Comparison of ENCODE assay signal across 17 cellular contexts in the genomic region with DNA sequence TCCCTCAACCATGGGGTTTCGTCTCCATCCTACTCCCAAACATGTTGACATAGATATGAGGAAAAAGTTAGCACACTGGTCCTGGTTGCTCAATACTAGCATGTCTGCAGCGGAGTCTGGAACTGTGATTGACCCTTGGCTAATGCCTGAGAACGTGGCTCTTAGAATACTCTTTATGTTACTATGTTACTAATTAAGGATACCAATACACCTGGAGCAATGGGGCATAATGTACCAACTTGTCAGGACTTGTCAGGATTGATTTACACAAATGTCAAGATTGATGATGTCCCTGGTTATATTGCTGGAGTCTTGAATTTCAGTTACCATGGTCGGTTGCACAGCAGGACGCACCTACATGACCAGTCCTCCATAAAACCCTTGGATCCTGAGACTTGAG.
DNase-seq lines count a peak whose midpoint lies in the region; ATAC-seq and TF ChIP-seq lines count a peak whose summit lies in the region.
"Had no signal": no experiment of that assay in that cellular context is flagged by ENCODE, and none has a peak within 500 bp of the region (broad histone marks: within the 10 kb centered on the region; RNA-seq: fewer than 3 reads in every experiment).

No MANE protein-coding gene starts in this region.

- peak; percentile 1 for ATAC-seq in HG03558 (IDR thresholded peaks at IDR 0.05; ENCODE audit: extremely low read depth, unreplicated experiment)
- ATAC-seq in GM18517 (IDR thresholded peaks at IDR 0.05; ENCODE audit: unreplicated experiment), result no peak

- peak; percentile 11 for DNase-seq in NCI-H2171 treated with DMSO at 0.1 percent for 48 hours (lab: John Stamatoyannopoulos, UW)
- no peak for DNase-seq in NCI-H2171 (lab: John Stamatoyannopoulos, UW)
- peak; percentile 6 for DNase-seq in retinal pigment epithelial cell (ENCODE audit: low read depth)
- no peak for DNase-seq in NCI-H2081 treated with DMSO at 0.1 percent for 48 hours (lab: John Stamatoyannopoulos, UW)
- no peak for DNase-seq in BE2C
- DNase-seq: activated CD4-positive, alpha-beta T cell treated with anti-CD3 and anti-CD28 coated beads, Interleukin-2, amount 50 U/mL, for 4 hours; amniotic stem cell; CD4-positive, CD25-positive, alpha-beta regulatory T cell; Karpas-422; NCI-H2029 treated with DMSO at 0.1 percent for 48 hours; SK-N-SH had no signal

- H3K36me3 ChIP-seq in SU-DHL-6 (ENCODE audit: low read length), result no peaks in the 10 kb centered on the region
- no peaks in the 10 kb centered on the region for H3K36me3 ChIP-seq in BE2C
- H3K36me3 ChIP-seq: neural progenitor cell, right atrium auricular region, suprapubic skin had no signal

- no peaks in the 10 kb centered on the region for H3K79me2 ChIP-seq in SU-DHL-6 (ENCODE audit: insufficient read depth, low read length)

- H3F3A ChIP-seq in SU-DHL-6 (ENCODE audit: insufficient read depth), result no peaks in the 10 kb centered on the region

- H3K9me3 ChIP-seq in SU-DHL-6 (ENCODE audit: insufficient read depth, low read length) (no peaks in the 10 kb centered on the region), BE2C (no peaks in the 10 kb centered on the region)
- H3K9me3 ChIP-seq: right atrium auricular region, SK-N-SH, suprapubic skin had no signal

- peak overlapping the region; percentile 59 for H2AFZ ChIP-seq in SU-DHL-6 (ENCODE audit: low read depth, low read length, severe bottlenecking)

- no peak overlapping the region for H3K4me3 ChIP-seq in SU-DHL-6 (ENCODE audit: insufficient read depth, low read length, poor library complexity, severe bottlenecking)
- no peak overlapping the region for H3K4me3 ChIP-seq in retinal pigment epithelial cell (ENCODE audit: low read length)
- H3K4me3 ChIP-seq in BE2C (ENCODE audit: low read depth, low read length), result no peak overlapping the region
- H3K4me3 ChIP-seq: neural progenitor cell, right atrium auricular region, suprapubic skin had no signal

- H3K27me3 ChIP-seq in SU-DHL-6 (ENCODE audit: low read length) (no peaks in the 10 kb centered on the region), BE2C (no peaks in the 10 kb centered on the region)
- H3K27me3 ChIP-seq: neural progenitor cell, right atrium auricular region, suprapubic skin had no signal

- H3K27ac ChIP-seq in SU-DHL-6 (ENCODE audit: low read depth, low read length), result no peak overlapping the region
- H3K27ac ChIP-seq: neural progenitor cell, right atrium auricular region, suprapubic skin had no signal

- peak overlapping the region; percentile 8 for H3K4me2 ChIP-seq in SU-DHL-6 (ENCODE audit: low read depth, low read length, poor library complexity, severe bottlenecking)
- H3K4me2 ChIP-seq: neural progenitor cell, SK-N-SH had no signal

- H3K9me2 ChIP-seq in SU-DHL-6 (replicated peaks; ENCODE audit: insufficient read depth, low read length), result no peaks in the 10 kb centered on the region
- H3K9me2 ChIP-seq: SK-N-SH had no signal

- no peaks in the 10 kb centered on the region for H3K4me1 ChIP-seq in BE2C
- H3K4me1 ChIP-seq: neural progenitor cell, right atrium auricular region, suprapubic skin had no signal

- H3K9ac ChIP-seq in SU-DHL-6 (ENCODE audit: low read length), result no peak overlapping the region
- H3K9ac ChIP-seq: neural progenitor cell, SK-N-SH had no signal

- no peaks in the 10 kb centered on the region for H4K20me1 ChIP-seq in SU-DHL-6 (ENCODE audit: low read depth, low read length)

- TF ChIP-seq CTCF in SU-DHL-6 (IDR thresholded peaks at IDR 0.05; ENCODE audit: insufficient read depth, low read length, poor library complexity, severe bottlenecking) (no peak), retinal pigment epithelial cell (conservative IDR thresholded peaks at IDR 0.05; ENCODE audit: low read depth, low read length) (no peak), BE2C (IDR thresholded peaks at IDR 0.05; ENCODE audit: low read depth, low read length) (no peak)

Comparison
In these comparisons a context has a peak if more than half of its experiments do, and no peak if none do; other contexts are left out.
1. DNase-seq: peak in NCI-H2171 treated with DMSO at 0.1 percent for 48 hours (single experiment) and retinal pigment epithelial cell (single experiment); none in NCI-H2171 (single experiment), NCI-H2081 treated with DMSO at 0.1 percent for 48 hours (single experiment) and BE2C (single experiment).